Comparison of ENCODE assay signal across 3 cellular contexts in the genomic region with DNA sequence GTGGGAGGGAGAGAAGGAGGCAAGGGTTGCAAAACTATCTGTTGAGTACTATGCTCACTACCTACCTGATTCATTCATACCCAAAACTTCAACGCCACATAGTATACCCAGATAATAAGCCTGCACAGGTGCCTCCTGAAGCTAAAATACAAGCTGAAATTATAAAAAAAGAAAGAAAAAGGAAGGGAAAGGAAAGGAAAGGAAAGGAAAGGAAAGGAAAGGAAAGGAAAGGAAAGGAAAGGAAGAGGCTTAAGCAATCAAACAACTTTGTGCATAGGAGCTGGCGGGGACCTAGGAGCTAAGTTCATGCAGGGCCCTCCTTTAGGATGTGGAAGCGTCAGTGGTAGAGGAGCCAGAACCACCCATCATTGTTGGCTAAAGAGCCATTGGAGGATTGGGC.
"Had no signal": no experiment of that assay in that cellular context is flagged by ENCODE, and none has a peak within 500 bp of the region (broad histone marks: within the 10 kb centered on the region; RNA-seq: fewer than 3 reads in every experiment).

No MANE protein-coding gene starts in this region.

- DNase-seq: GDM1, GF-D8 had no signal

- H3K4me3 ChIP-seq: GM12878 had no signal
